8 cellular contexts compared by ENCODE assay signal in the genomic region with DNA sequence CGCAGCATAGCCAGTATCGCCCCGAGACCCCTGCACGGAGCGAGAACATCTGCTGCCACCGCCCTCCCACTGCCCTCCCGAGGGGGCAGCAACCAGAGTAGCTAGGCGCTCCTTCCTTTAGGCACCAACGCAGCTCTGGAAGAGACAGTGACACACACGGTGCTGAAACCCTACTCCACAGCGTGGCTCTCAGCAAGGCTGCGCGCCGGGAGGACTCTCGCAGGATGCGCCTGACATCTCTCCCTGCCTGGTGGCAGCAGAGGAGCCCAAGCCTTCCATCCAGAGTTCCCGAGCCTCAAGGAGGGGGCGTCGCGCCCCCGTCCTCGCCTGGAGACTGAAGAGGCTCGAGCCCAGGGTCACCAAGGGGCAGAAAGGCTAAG. TPM values are rescaled to one million over a fixed set of nuclear protein-coding genes. Genes with fewer than 3 reads are reported as not detected.
A peak's percentile ranks its signal among the peaks of the same experiment; 100 is the strongest.
DNase-seq lines count a peak whose midpoint lies in the region; TF ChIP-seq lines count a peak whose summit lies in the region.

No MANE protein-coding gene starts in this region.

- peak overlapping the region; percentile 33 to 82 (median 50) for H3K4me3 ChIP-seq in Peyer's patch

- peak overlapping the region in 2 of 4 donors; percentile 30 to 60 for H3K27ac ChIP-seq in Peyer's patch

- peak overlapping the region; percentile 80 for H3K4me3 Mint-ChIP-seq in progenitor cell of endocrine pancreas (ENCODE audit: low read depth)

- peaks cover 38% of the 10 kb centered on the region for H3K4me1 Mint-ChIP-seq in progenitor cell of endocrine pancreas (ENCODE audit: low read depth)

- no peaks in the 10 kb centered on the region for H3K27me3 Mint-ChIP-seq in progenitor cell of endocrine pancreas

- H3K27ac Mint-ChIP-seq in progenitor cell of endocrine pancreas = no peak overlapping the region

- peaks cover 9 to 41% (median 16%) of the 10 kb centered on the region in 4 donors for H3K4me1 ChIP-seq in Peyer's patch

- peaks cover 0 to 4% (median 0%) of the 10 kb centered on the region in 3 donors for H3K36me3 ChIP-seq in Peyer's patch

- H3K27me3 ChIP-seq in Peyer's patch = no peaks in the 10 kb centered on the region

- DNase-seq in G401 (ENCODE audit: low spot score) (peak; percentile 42), Peyer's patch (no peak), fibroblast of gingiva (ENCODE audit: low read depth) (peak; percentile 51), progenitor cell of endocrine pancreas (ENCODE audit: low spot score, unreplicated experiment) (no peak), HT-29 (ENCODE audit: low spot score) (no peak), ACHN (no peak), COLO829 (ENCODE audit: low spot score) (no peak)
- no peak for DNase-seq in effector CD4-positive, alpha-beta T cell

- no peak for TF ChIP-seq CTCF in Peyer's patch (IDR thresholded peaks at IDR 0.05)
- no peak for TF ChIP-seq CTCF in progenitor cell of endocrine pancreas (IDR thresholded peaks at IDR 0.05; ENCODE audit: unreplicated experiment)

- no peak for TF ChIP-seq POLR2A in Peyer's patch (IDR thresholded peaks at IDR 0.05)

- H3K36me3 Mint-ChIP-seq in progenitor cell of endocrine pancreas (ENCODE audit: insufficient read depth) = peaks cover 3% of the 10 kb centered on the region

- no peaks in the 10 kb centered on the region for H3K9me3 Mint-ChIP-seq in progenitor cell of endocrine pancreas (ENCODE audit: low read depth)

- in situ Hi-C loops in G401 (cut with HindIII; ENCODE audit: low sequenced_read_pairs) = no loop called here
- in situ Hi-C loops in ACHN (cut with HindIII; ENCODE audit: low pct_ligation_motif_present, low pct_unique_long_range_greater_than_20kb, low sequenced_read_pairs) = no loop called here

- no peaks in the 10 kb centered on the region for H3K9me3 ChIP-seq in Peyer's patch

RNA-seq across cellular contexts. Expression of a gene that starts 2.1 kb away (rescaled TPM):
- total RNA-seq in G401 (2014; rRNA removed; shearing (Covaris generic)) = 8.2 and 13.8 TPM in 2 replicates
- total RNA-seq in Peyer's patch (10 to 100 TPM; 18.9 to 93.5 (median 31.0) TPM), progenitor cell of endocrine pancreas (34.7 and 35.9 TPM in 2 replicates)
- total RNA-seq in HT-29 (2014; rRNA removed; shearing (Covaris generic)) = 12.2 and 14.1 TPM in 2 replicates

RNA-seq across cellular contexts. Expression of a gene that starts 58.7 kb away (rescaled TPM):
- total RNA-seq in G401 (2014; rRNA removed; shearing (Covaris generic)) = 73.9 and 86.4 TPM in 2 replicates
- total RNA-seq in Peyer's patch (10 to 100 TPM; 27.1 to 35.5 (median 33.3) TPM), progenitor cell of endocrine pancreas (81.1 and 84.3 TPM in 2 replicates)
- 76.1 and 80.0 TPM in 2 replicates for total RNA-seq in HT-29 (2014; rRNA removed; shearing (Covaris generic))

Comparison
In these comparisons a context has a peak if more than half of its experiments do, and no peak if none do; other contexts are left out.
1. DNase-seq: peak in G401 (single experiment) and fibroblast of gingiva (single experiment); none in Peyer's patch (0 of 3), progenitor cell of endocrine pancreas (single experiment), effector CD4-positive, alpha-beta T cell (single experiment), HT-29 (single experiment), ACHN (single experiment) and COLO829 (single experiment).